In the genomic region with DNA sequence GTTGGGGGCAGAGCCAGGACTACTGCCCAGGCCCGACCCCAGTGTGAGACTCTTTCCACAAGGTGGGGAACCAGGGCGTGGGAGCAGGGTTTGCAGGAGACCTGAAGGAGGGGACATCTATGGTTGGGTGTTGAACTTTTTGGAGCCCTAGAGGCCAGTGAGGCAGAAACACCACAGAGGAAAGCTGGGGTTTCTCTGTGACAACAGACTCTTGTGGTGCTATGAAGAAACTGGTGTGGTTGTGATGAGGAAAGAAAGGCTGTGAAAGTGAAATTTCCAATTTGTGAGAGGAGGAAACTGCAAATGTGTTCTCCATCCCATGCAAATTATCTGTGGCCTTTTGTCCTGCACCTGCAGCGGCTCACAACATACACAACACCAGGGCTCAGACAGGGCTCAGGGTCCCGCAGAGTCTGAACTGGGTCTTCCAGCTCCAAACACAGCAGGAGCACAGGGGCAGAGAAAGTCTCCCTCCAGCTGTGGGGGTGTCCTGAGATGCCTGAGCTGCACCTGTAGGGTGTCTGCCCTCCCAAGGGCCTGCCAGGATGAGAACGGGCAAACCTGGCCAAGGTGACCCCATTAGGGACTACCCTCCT, we compare ENCODE assay signal across 9 cellular contexts. TPM values are rescaled to one million over a fixed set of nuclear protein-coding genes. Genes with fewer than 3 reads are reported as not detected.
DNase-seq lines count a peak whose midpoint lies in the region; ATAC-seq and TF ChIP-seq lines count a peak whose summit lies in the region.
"Had no signal": no experiment of that assay in that cellular context is flagged by ENCODE, and none has a peak within 500 bp of the region (broad histone marks: within the 10 kb centered on the region; RNA-seq: fewer than 3 reads in every experiment).

No MANE protein-coding gene starts in this region.

- no CpG with 5 or more reads among the region's 5 CpGs for WGBS in trophoblast cell (ENCODE audit: extremely low coverage, insufficient coverage, insufficient read length)

- no peak overlapping the region for H2AFZ ChIP-seq in trophoblast cell (ENCODE audit: insufficient read depth, low read length, poor library complexity)

- peaks cover 45% of the 10 kb centered on the region for H3K4me1 Mint-ChIP-seq in activated naive CD8-positive, alpha-beta T cell treated with anti-CD3 and anti-CD28 coated beads, Interleukin-2, amount 50 U/mL, for 24 hours

- H3K4me1 ChIP-seq in vagina (no peaks in the 10 kb centered on the region), trophoblast cell (ENCODE audit: control insufficient read depth in 1 of 2, insufficient read depth in 2 of 2, low read length in 2 of 2) (peaks cover 0 to 4% of the 10 kb centered on the region in 2 experiments)

- H3K18ac ChIP-seq in trophoblast cell (ENCODE audit: low read length) = no peak overlapping the region

- no peak for TF ChIP-seq CTCF in vagina (IDR thresholded peaks at IDR 0.05)

- DNase-seq in activated naive CD8-positive, alpha-beta T cell treated with anti-CD3 and anti-CD28 coated beads, Interleukin-2, amount 50 U/mL, for 24 hours = no peak
- DNase-seq in vagina (ENCODE audit: extremely low spot score in 2 of 2) = no peak
- DNase-seq in anterior cingulate cortex (lab: John Stamatoyannopoulos, UW) = no peak
- no peak for DNase-seq in trophoblast cell
- no peak for DNase-seq in GDM1 (lab: John Stamatoyannopoulos, UW)
- DNase-seq: NCI-H1417 had no signal

- H3K23ac ChIP-seq in trophoblast cell (ENCODE audit: low read length) = no peak overlapping the region

- no peak overlapping the region for H3K4me3 Mint-ChIP-seq in activated naive CD8-positive, alpha-beta T cell treated with anti-CD3 and anti-CD28 coated beads, Interleukin-2, amount 50 U/mL, for 24 hours

- no peaks in the 10 kb centered on the region for H3K36me3 ChIP-seq in vagina
- no peaks in the 10 kb centered on the region for H3K36me3 ChIP-seq in trophoblast cell (ENCODE audit: control insufficient read depth in 1 of 2, insufficient read depth in 2 of 2, low read length in 2 of 2)

- no peak overlapping the region for H3K14ac ChIP-seq in trophoblast cell (ENCODE audit: low read length)

- H3K4me2 ChIP-seq in trophoblast cell (ENCODE audit: low read length) = no peak overlapping the region

- ATAC-seq in GM18498 (IDR thresholded peaks at IDR 0.05; ENCODE audit: unreplicated experiment) = peak; percentile 82
- ATAC-seq in GM19467 (IDR thresholded peaks at IDR 0.05; ENCODE audit: unreplicated experiment) = peak; percentile 60
- ATAC-seq in HG03095 (IDR thresholded peaks at IDR 0.05; ENCODE audit: unreplicated experiment) = peak; percentile 56
- peak; percentile 60 for ATAC-seq in activated naive CD8-positive, alpha-beta T cell treated with anti-CD3 and anti-CD28 coated beads, Interleukin-2, amount 50 U/mL, for 24 hours

- H3K4ac ChIP-seq in trophoblast cell (ENCODE audit: low read depth, low read length) = no peak overlapping the region

- H3K4me3 ChIP-seq in vagina = no peak overlapping the region
- H3K4me3 ChIP-seq in trophoblast cell (ENCODE audit: low read depth, low read length) = no peak overlapping the region

- H2BK120ac ChIP-seq in trophoblast cell (ENCODE audit: insufficient read depth, low read length, poor library complexity) = no peak overlapping the region

- H3K9me3 Mint-ChIP-seq in activated naive CD8-positive, alpha-beta T cell treated with anti-CD3 and anti-CD28 coated beads, Interleukin-2, amount 50 U/mL, for 24 hours = no peaks in the 10 kb centered on the region

- H3K27me3 ChIP-seq in vagina (no peaks in the 10 kb centered on the region), trophoblast cell (ENCODE audit: insufficient read depth, low read length) (no peaks in the 10 kb centered on the region)

- H3K9ac ChIP-seq in trophoblast cell (ENCODE audit: low read length) = no peak overlapping the region

- no peak overlapping the region for H2BK12ac ChIP-seq in trophoblast cell (ENCODE audit: low read length)

- H4K8ac ChIP-seq in trophoblast cell (ENCODE audit: low read depth, low read length) = no peak overlapping the region

- intact Hi-C loops in vagina (cut with DNase I) = no loop called here

- H4K91ac ChIP-seq in trophoblast cell (ENCODE audit: low read depth, low read length) = no peak overlapping the region

- no peak overlapping the region for H2BK5ac ChIP-seq in trophoblast cell (ENCODE audit: low read depth, low read length, poor library complexity)

- H3K79me2 ChIP-seq in trophoblast cell (ENCODE audit: control insufficient read depth, insufficient read depth, low read length, poor library complexity) = no peaks in the 10 kb centered on the region

- no peaks in the 10 kb centered on the region for H3K36me3 Mint-ChIP-seq in activated naive CD8-positive, alpha-beta T cell treated with anti-CD3 and anti-CD28 coated beads, Interleukin-2, amount 50 U/mL, for 24 hours (ENCODE audit: low read depth)

- H4K12ac ChIP-seq in trophoblast cell (ENCODE audit: low read depth, low read length) = no peak overlapping the region

- peaks cover 2% of the 10 kb centered on the region for H3K27me3 Mint-ChIP-seq in activated naive CD8-positive, alpha-beta T cell treated with anti-CD3 and anti-CD28 coated beads, Interleukin-2, amount 50 U/mL, for 24 hours

- H3K9me3 ChIP-seq in vagina (no peaks in the 10 kb centered on the region), trophoblast cell (ENCODE audit: insufficient read depth, low read depth, low read length) (peaks cover 3% of the 10 kb centered on the region)

- TF ChIP-seq POLR2A in vagina (IDR thresholded peaks at IDR 0.05) = no peak

- H2AK5ac ChIP-seq in trophoblast cell (ENCODE audit: low read length) = no peak overlapping the region

- peak overlapping the region; percentile 50 for H3K27ac Mint-ChIP-seq in activated naive CD8-positive, alpha-beta T cell treated with anti-CD3 and anti-CD28 coated beads, Interleukin-2, amount 50 U/mL, for 24 hours

- H3K79me1 ChIP-seq in trophoblast cell (ENCODE audit: low read length) = no peaks in the 10 kb centered on the region

- no peak overlapping the region for H3K27ac ChIP-seq in vagina
- no peak overlapping the region for H3K27ac ChIP-seq in trophoblast cell (ENCODE audit: low read depth, low read length)

RNA-seq across cellular contexts. Expression of gene GRHPR, which starts 51.4 kb away (rescaled TPM):
- total RNA-seq in vagina = 134 TPM
- 70.1 and 73.9 TPM in 2 replicates for polyA plus RNA-seq in trophoblast cell (2013)
